1 cellular context compared by ENCODE assay signal in the genomic region with DNA sequence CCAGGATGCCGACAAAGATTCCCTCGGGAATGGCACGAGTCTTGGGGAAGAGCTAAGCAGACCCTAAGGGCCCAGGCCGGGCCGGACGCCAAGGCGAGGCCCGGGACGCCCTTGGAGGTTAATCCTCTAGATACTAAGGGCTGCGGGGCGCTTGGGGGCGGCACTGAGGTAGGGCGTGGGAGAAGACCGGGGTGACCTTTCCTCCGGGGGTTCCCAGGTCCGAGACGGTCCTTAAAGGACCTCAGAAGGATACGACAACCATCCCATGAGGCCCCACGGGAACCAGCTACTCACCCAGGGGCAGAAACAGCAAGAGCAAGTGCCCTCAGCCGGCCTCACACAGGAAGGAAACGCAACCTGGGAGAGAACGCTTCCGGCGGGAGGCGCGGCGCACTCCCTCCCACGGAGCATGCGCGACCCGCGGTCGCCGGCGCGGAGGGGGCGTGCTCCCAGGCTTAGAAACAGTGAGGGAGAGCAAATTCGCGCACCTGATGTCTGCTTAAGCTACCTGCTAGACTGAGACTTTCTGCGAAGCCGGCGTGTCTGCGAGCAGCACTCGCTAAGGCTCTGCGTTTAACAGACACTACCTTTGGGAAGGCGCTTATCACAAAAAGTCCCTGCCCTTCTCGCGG.
TF ChIP-seq lines count a peak whose summit lies in the region.

A gene with protein sequence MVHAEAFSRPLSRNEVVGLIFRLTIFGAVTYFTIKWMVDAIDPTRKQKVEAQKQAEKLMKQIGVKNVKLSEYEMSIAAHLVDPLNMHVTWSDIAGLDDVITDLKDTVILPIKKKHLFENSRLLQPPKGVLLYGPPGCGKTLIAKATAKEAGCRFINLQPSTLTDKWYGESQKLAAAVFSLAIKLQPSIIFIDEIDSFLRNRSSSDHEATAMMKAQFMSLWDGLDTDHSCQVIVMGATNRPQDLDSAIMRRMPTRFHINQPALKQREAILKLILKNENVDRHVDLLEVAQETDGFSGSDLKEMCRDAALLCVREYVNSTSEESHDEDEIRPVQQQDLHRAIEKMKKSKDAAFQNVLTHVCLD (minus strand): TSS at position 354 of the 632 bp plus-strand sequence. CDS start 3,627 bp downstream, outside the sequence.

TF ChIP-seq in HepG2, 621 proteins besides CTCF, POLR2A, EP300 and RAD21 (continued from another document and continues in another):
- TF ChIP-seq ELF1 (CRISPR knock-in tag; IDR thresholded peaks at IDR 0.05) = peak; percentile 76
- TF ChIP-seq, protein P1, sequence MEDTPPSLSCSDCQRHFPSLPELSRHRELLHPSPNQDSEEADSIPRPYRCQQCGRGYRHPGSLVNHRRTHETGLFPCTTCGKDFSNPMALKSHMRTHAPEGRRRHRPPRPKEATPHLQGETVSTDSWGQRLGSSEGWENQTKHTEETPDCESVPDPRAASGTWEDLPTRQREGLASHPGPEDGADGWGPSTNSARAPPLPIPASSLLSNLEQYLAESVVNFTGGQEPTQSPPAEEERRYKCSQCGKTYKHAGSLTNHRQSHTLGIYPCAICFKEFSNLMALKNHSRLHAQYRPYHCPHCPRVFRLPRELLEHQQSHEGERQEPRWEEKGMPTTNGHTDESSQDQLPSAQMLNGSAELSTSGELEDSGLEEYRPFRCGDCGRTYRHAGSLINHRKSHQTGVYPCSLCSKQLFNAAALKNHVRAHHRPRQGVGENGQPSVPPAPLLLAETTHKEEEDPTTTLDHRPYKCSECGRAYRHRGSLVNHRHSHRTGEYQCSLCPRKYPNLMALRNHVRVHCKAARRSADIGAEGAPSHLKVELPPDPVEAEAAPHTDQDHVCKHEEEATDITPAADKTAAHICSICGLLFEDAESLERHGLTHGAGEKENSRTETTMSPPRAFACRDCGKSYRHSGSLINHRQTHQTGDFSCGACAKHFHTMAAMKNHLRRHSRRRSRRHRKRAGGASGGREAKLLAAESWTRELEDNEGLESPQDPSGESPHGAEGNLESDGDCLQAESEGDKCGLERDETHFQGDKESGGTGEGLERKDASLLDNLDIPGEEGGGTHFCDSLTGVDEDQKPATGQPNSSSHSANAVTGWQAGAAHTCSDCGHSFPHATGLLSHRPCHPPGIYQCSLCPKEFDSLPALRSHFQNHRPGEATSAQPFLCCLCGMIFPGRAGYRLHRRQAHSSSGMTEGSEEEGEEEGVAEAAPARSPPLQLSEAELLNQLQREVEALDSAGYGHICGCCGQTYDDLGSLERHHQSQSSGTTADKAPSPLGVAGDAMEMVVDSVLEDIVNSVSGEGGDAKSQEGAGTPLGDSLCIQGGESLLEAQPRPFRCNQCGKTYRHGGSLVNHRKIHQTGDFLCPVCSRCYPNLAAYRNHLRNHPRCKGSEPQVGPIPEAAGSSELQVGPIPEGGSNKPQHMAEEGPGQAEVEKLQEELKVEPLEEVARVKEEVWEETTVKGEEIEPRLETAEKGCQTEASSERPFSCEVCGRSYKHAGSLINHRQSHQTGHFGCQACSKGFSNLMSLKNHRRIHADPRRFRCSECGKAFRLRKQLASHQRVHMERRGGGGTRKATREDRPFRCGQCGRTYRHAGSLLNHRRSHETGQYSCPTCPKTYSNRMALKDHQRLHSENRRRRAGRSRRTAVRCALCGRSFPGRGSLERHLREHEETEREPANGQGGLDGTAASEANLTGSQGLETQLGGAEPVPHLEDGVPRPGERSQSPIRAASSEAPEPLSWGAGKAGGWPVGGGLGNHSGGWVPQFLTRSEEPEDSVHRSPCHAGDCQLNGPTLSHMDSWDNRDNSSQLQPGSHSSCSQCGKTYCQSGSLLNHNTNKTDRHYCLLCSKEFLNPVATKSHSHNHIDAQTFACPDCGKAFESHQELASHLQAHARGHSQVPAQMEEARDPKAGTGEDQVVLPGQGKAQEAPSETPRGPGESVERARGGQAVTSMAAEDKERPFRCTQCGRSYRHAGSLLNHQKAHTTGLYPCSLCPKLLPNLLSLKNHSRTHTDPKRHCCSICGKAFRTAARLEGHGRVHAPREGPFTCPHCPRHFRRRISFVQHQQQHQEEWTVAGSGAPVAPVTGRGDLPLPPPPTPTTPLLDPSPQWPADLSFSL (CRISPR knock-in tag; IDR thresholded peaks at IDR 0.05) = no peak
- no peak for TF ChIP-seq ZNF674 (CRISPR knock-in tag; IDR thresholded peaks at IDR 0.05; ENCODE audit: low read depth)
- TF ChIP-seq, protein P2, sequence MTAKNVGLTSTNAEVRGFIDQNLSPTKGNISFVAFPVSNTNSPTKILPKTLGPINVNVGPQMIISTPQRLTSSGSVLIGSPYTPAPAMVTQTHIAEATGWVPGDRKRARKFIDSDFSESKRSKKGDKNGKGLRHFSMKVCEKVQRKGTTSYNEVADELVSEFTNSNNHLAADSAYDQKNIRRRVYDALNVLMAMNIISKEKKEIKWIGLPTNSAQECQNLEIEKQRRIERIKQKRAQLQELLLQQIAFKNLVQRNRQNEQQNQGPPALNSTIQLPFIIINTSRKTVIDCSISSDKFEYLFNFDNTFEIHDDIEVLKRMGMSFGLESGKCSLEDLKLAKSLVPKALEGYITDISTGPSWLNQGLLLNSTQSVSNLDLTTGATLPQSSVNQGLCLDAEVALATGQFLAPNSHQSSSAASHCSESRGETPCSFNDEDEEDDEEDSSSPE (CRISPR knock-in tag; IDR thresholded peaks at IDR 0.05) = peak; percentile 31; the same call in 1 of the 2 replicates
- TF ChIP-seq ZNF460 (CRISPR knock-in tag; IDR thresholded peaks at IDR 0.05; ENCODE audit: borderline replicate concordance) = no peak; the same call in 1 of the 2 replicates
- TF ChIP-seq ZNF607 (CRISPR knock-in tag; IDR thresholded peaks at IDR 0.05; ENCODE audit: borderline replicate concordance) = peak; percentile 75; the same call in 1 of the 2 replicates
- TF ChIP-seq, protein P3, sequence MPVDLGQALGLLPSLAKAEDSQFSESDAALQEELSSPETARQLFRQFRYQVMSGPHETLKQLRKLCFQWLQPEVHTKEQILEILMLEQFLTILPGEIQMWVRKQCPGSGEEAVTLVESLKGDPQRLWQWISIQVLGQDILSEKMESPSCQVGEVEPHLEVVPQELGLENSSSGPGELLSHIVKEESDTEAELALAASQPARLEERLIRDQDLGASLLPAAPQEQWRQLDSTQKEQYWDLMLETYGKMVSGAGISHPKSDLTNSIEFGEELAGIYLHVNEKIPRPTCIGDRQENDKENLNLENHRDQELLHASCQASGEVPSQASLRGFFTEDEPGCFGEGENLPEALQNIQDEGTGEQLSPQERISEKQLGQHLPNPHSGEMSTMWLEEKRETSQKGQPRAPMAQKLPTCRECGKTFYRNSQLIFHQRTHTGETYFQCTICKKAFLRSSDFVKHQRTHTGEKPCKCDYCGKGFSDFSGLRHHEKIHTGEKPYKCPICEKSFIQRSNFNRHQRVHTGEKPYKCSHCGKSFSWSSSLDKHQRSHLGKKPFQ (CRISPR knock-in tag; IDR thresholded peaks at IDR 0.05; ENCODE audit: insufficient replicate concordance) = peak; percentile 24
- peak; percentile 18; the same call in 1 of the 2 replicates for TF ChIP-seq NR2F6 (IDR thresholded peaks at IDR 0.05)
- TF ChIP-seq NR2F6 (CRISPR knock-in tag; IDR thresholded peaks at IDR 0.05) = peak; percentile 59
- TF ChIP-seq, protein P4, sequence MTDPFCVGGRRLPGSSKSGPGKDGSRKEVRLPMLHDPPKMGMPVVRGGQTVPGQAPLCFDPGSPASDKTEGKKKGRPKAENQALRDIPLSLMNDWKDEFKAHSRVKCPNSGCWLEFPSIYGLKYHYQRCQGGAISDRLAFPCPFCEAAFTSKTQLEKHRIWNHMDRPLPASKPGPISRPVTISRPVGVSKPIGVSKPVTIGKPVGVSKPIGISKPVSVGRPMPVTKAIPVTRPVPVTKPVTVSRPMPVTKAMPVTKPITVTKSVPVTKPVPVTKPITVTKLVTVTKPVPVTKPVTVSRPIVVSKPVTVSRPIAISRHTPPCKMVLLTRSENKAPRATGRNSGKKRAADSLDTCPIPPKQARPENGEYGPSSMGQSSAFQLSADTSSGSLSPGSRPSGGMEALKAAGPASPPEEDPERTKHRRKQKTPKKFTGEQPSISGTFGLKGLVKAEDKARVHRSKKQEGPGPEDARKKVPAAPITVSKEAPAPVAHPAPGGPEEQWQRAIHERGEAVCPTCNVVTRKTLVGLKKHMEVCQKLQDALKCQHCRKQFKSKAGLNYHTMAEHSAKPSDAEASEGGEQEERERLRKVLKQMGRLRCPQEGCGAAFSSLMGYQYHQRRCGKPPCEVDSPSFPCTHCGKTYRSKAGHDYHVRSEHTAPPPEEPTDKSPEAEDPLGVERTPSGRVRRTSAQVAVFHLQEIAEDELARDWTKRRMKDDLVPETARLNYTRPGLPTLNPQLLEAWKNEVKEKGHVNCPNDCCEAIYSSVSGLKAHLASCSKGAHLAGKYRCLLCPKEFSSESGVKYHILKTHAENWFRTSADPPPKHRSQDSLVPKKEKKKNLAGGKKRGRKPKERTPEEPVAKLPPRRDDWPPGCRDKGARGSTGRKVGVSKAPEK (CRISPR knock-in tag; IDR thresholded peaks at IDR 0.05; ENCODE audit: borderline replicate concordance) = no peak
- no peak for TF ChIP-seq FOXO1 (CRISPR knock-in tag; IDR thresholded peaks at IDR 0.05)
- TF ChIP-seq, protein P5, sequence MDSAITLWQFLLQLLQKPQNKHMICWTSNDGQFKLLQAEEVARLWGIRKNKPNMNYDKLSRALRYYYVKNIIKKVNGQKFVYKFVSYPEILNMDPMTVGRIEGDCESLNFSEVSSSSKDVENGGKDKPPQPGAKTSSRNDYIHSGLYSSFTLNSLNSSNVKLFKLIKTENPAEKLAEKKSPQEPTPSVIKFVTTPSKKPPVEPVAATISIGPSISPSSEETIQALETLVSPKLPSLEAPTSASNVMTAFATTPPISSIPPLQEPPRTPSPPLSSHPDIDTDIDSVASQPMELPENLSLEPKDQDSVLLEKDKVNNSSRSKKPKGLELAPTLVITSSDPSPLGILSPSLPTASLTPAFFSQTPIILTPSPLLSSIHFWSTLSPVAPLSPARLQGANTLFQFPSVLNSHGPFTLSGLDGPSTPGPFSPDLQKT (CRISPR knock-in tag; IDR thresholded peaks at IDR 0.05; ENCODE audit: borderline replicate concordance) = no peak; the same call in 1 of the 2 replicates
- TF ChIP-seq ZMAT3 (CRISPR knock-in tag; conservative IDR thresholded peaks at IDR 0.05) = no peak
- peak; percentile 80 for TF ChIP-seq HNRNPLL (IDR thresholded peaks at IDR 0.05; ENCODE audit: low read depth, low read length, poor library complexity, severe bottlenecking)
- TF ChIP-seq NKX3-1 (CRISPR knock-in tag; IDR thresholded peaks at IDR 0.05) = peak; percentile 71
- no peak for TF ChIP-seq FOSL2 (CRISPR knock-in tag; IDR thresholded peaks at IDR 0.05)
- TF ChIP-seq NFE2L2 (IDR thresholded peaks at IDR 0.05; ENCODE audit: low read length) = no peak
- TF ChIP-seq GATAD1 (CRISPR knock-in tag; IDR thresholded peaks at IDR 0.05) = peak; percentile 88
- no peak for TF ChIP-seq GATA4 (IDR thresholded peaks at IDR 0.05; ENCODE audit: borderline replicate concordance, low read depth)
- TF ChIP-seq POGZ (CRISPR knock-in tag; IDR thresholded peaks at IDR 0.05) = peak; percentile 48
- TF ChIP-seq ATF7-NPFF (CRISPR knock-in tag; IDR thresholded peaks at IDR 0.05; ENCODE audit: low read depth) = no peak
- TF ChIP-seq, protein P6, sequence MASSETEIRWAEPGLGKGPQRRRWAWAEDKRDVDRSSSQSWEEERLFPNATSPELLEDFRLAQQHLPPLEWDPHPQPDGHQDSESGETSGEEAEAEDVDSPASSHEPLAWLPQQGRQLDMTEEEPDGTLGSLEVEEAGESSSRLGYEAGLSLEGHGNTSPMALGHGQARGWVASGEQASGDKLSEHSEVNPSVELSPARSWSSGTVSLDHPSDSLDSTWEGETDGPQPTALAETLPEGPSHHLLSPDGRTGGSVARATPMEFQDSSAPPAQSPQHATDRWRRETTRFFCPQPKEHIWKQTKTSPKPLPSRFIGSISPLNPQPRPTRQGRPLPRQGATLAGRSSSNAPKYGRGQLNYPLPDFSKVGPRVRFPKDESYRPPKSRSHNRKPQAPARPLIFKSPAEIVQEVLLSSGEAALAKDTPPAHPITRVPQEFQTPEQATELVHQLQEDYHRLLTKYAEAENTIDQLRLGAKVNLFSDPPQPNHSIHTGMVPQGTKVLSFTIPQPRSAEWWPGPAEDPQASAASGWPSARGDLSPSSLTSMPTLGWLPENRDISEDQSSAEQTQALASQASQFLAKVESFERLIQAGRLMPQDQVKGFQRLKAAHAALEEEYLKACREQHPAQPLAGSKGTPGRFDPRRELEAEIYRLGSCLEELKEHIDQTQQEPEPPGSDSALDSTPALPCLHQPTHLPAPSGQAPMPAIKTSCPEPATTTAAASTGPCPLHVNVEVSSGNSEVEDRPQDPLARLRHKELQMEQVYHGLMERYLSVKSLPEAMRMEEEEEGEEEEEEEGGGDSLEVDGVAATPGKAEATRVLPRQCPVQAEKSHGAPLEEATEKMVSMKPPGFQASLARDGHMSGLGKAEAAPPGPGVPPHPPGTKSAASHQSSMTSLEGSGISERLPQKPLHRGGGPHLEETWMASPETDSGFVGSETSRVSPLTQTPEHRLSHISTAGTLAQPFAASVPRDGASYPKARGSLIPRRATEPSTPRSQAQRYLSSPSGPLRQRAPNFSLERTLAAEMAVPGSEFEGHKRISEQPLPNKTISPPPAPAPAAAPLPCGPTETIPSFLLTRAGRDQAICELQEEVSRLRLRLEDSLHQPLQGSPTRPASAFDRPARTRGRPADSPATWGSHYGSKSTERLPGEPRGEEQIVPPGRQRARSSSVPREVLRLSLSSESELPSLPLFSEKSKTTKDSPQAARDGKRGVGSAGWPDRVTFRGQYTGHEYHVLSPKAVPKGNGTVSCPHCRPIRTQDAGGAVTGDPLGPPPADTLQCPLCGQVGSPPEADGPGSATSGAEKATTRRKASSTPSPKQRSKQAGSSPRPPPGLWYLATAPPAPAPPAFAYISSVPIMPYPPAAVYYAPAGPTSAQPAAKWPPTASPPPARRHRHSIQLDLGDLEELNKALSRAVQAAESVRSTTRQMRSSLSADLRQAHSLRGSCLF (CRISPR knock-in tag; IDR thresholded peaks at IDR 0.05; ENCODE audit: borderline replicate concordance) = no peak
- TF ChIP-seq, protein P7, sequence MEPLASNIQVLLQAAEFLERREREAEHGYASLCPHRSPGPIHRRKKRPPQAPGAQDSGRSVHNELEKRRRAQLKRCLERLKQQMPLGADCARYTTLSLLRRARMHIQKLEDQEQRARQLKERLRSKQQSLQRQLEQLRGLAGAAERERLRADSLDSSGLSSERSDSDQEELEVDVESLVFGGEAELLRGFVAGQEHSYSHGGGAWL (CRISPR knock-in tag; IDR thresholded peaks at IDR 0.05) = peak; percentile 65
- TF ChIP-seq GABPB1 (CRISPR knock-in tag; IDR thresholded peaks at IDR 0.05) = peak; percentile 97
- TF ChIP-seq SNRNP70 (IDR thresholded peaks at IDR 0.05; ENCODE audit: low read depth, low read length) = no peak
- peak; percentile 77 for TF ChIP-seq ASH2L (IDR thresholded peaks at IDR 0.05; ENCODE audit: insufficient read length, low read depth, low read length)
- no peak for TF ChIP-seq STAT5B (CRISPR knock-in tag; IDR thresholded peaks at IDR 0.05)
- TF ChIP-seq ATF1 (CRISPR knock-in tag; IDR thresholded peaks at IDR 0.05) = no peak
- peak; percentile 58; the same call in 1 of the 2 replicates for TF ChIP-seq ZNF20 (CRISPR knock-in tag; IDR thresholded peaks at IDR 0.05)
- peak; percentile 54; the same call in 1 of the 2 replicates for TF ChIP-seq ZNF101 (CRISPR knock-in tag; IDR thresholded peaks at IDR 0.05; ENCODE audit: borderline replicate concordance, low read depth)
- TF ChIP-seq, protein P8, sequence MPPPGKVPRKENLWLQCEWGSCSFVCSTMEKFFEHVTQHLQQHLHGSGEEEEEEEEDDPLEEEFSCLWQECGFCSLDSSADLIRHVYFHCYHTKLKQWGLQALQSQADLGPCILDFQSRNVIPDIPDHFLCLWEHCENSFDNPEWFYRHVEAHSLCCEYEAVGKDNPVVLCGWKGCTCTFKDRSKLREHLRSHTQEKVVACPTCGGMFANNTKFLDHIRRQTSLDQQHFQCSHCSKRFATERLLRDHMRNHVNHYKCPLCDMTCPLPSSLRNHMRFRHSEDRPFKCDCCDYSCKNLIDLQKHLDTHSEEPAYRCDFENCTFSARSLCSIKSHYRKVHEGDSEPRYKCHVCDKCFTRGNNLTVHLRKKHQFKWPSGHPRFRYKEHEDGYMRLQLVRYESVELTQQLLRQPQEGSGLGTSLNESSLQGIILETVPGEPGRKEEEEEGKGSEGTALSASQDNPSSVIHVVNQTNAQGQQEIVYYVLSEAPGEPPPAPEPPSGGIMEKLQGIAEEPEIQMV (CRISPR knock-in tag; IDR thresholded peaks at IDR 0.05; ENCODE audit: low read depth) = no peak
